8 cellular contexts compared by ENCODE assay signal in the genomic region with DNA sequence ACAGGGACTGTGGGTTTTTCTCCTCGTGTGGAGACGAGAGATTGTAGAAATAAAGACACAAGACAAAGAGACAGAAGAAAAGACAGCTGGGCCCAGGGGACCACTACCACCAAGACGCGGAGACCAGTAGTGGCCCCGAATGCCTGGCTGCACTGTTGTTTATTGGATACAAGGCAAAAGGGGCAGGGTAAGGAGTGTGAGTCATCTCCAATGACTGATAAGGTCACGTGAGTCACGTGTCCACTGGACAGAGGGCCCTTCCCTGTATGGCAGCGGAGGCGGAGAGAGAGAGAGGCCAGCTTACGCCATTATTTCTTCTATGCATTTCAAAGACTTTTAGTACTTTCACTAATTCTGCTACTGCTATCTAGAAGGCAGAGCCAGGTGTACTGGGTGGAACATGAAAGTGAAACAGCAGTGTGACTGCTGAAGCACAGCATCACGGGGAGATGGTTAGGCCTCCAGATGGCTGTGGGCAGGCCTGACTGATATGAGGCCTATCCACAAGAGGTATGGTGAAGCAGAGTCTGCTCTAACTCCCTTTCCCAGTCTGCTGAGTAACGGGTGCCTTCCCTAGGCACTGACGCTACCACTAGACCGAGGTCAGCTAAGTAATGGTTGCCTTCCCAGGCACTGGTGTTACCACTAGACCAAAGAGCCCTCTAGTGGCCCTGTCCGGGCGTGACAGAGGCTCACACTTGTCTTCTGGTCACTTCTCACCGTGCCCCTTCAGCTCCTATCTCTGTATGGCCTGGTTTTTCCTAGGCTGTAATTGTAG. TPM values are rescaled to one million over a fixed set of nuclear protein-coding genes. Genes with fewer than 3 reads are reported as not detected.
DNase-seq lines count a peak whose midpoint lies in the region; ATAC-seq and TF ChIP-seq lines count a peak whose summit lies in the region.
"Not testable (repeated sequence)": the region's sequence is repeated elsewhere in the genome, so short reads cannot be mapped to it uniquely, and the experiment has no call there.

No MANE protein-coding gene starts in this region.

- not testable (repeated sequence) for H3K4me1 ChIP-seq in PC-9 (replicated peaks; ENCODE audit: insufficient read depth)
- H3K4me1 ChIP-seq in esophagus (ENCODE audit: control insufficient read depth in 2 of 2, insufficient read depth in 2 of 2, low read length in 1 of 2): peaks cover 0 to 12% of the 10 kb centered on the region in 2 donors

- not testable (repeated sequence) for H3K9me2 ChIP-seq in PC-9 (ENCODE audit: insufficient read depth)

- H3K27ac ChIP-seq in PC-9: not testable (repeated sequence)
- H3K27ac ChIP-seq in esophagus (ENCODE audit: low read depth in 2 of 2, low read length in 1 of 2): peak overlapping the region; percentile 20 to 24

- not testable (repeated sequence) for H3K27me3 Mint-ChIP-seq in naive B cell

- H3K4me3 ChIP-seq in PC-9; esophagus (ENCODE audit: low read depth in 1 of 2, low read length in 2 of 2): not testable (repeated sequence)

- H2AFZ ChIP-seq in PC-9: not testable (repeated sequence)

- H3K27me3 ChIP-seq in PC-9 (ENCODE audit: insufficient read depth, low read depth); esophagus (ENCODE audit: control insufficient read depth in 1 of 2, insufficient read depth in 2 of 2, low read length in 2 of 2): not testable (repeated sequence)

- H3K27ac Mint-ChIP-seq in naive B cell: peak overlapping the region; percentile 97 to 100 (median 99)

- intact Hi-C loops in PC-9 (cut with micrococcal nuclease; ENCODE audit: unreplicated experiment): loop anchor here (1.0 kb wide), 1 partner anchor 165 kb away; no protein-coding TSS in a partner anchor

- H4K20me1 ChIP-seq in PC-9 (ENCODE audit: insufficient read depth): not testable (repeated sequence)

- H3K36me3 ChIP-seq in PC-9 (ENCODE audit: low read depth); esophagus (ENCODE audit: control insufficient read depth in 2 of 2, insufficient read depth in 2 of 2, low read length in 1 of 2): not testable (repeated sequence)

- not testable (repeated sequence) for H3K9me3 ChIP-seq in PC-9 (ENCODE audit: insufficient read depth, low read depth); esophagus (ENCODE audit: control insufficient read depth in 2 of 2, insufficient read depth in 1 of 2, low read depth in 1 of 2, low read length in 1 of 2)

- H3F3A ChIP-seq in PC-9 (ENCODE audit: insufficient read depth, low read depth): not testable (repeated sequence)

- peak overlapping the region; percentile 80 to 100 (median 94) for H3K4me3 Mint-ChIP-seq in naive B cell

- peak overlapping the region; percentile 15; the same call in 1 of the 2 replicates for H3K4me2 ChIP-seq in PC-9

- not testable (repeated sequence) for H3K79me2 ChIP-seq in PC-9 (ENCODE audit: low read depth)

- H3K36me3 Mint-ChIP-seq in naive B cell: peaks cover 9 to 15% of the 10 kb centered on the region in 2 donors

- in situ Hi-C loops in G401 (cut with HindIII; ENCODE audit: low sequenced_read_pairs): not testable (repeated sequence)

- peak; percentile 89 for ATAC-seq in GM21737 (IDR thresholded peaks at IDR 0.05; ENCODE audit: unreplicated experiment)
- peak; percentile 83 to 84 for ATAC-seq in naive B cell (ENCODE audit: low read depth in 2 of 2)

- POLR2A ChIA-PET in PC-9 (lab: Charles Lee; ENCODE audit: unreplicated experiment): not testable (repeated sequence)

- H3K4me1 Mint-ChIP-seq in naive B cell: peaks cover 49 to 76% (median 56%) of the 10 kb centered on the region in 3 donors

- H3K9me3 Mint-ChIP-seq in naive B cell: not testable (repeated sequence)

- DNase-seq in G401 (ENCODE audit: low spot score) (peak; percentile 62), HuH-7.5 (ENCODE audit: low spot score) (peak; percentile 41), PC-9 (peak; percentile 38 to 57), activated T-cell treated with anti-CD3 and anti-CD28 coated beads for 48 hours (ENCODE audit: low read depth) (peak; percentile 73), naive B cell (peak; percentile 89)
- DNase-seq in stimulated activated naive CD4-positive, alpha-beta T cell treated with Interleukin-2 at 50 U/mL for 16 hours (lab: John Stamatoyannopoulos, UW): peak; percentile 83

- BruUV-seq in PC-9 (replicated peaks; lab: Mats Ljungman, UMichigan): not testable (repeated sequence)

- CTCF ChIA-PET in PC-9 (lab: Charles Lee): interaction anchor here (0.6 kb wide), 1 partner anchor 178 kb away, joined by 4 read pairs; no protein-coding TSS in a partner anchor

- TF ChIP-seq CTCF in PC-9 (conservative IDR thresholded peaks at IDR 0.05): peak; percentile 77

- WGBS in esophagus, 2 donors: 69 to 72% methylated on average over 17 of the region's 17 CpGs

RNA-seq across cellular contexts. Expression of gene RNASET2, which starts 5.3 kb away (rescaled TPM):
- total RNA-seq in G401 (2014; rRNA removed; shearing (Covaris generic)): 61.5 and 69.4 TPM in 2 replicates
- total RNA-seq in PC-9 (2021): 16.3 and 20.1 TPM in 2 replicates
- 10 to 100 TPM; 19.7 to 26.8 TPM for polyA plus RNA-seq in esophagus
- polyA plus RNA-seq in naive B cell (ENCODE audit: low read depth in 6 of 6): 100 to 1,000 TPM; 472 to 744 (median 534) TPM

RNA-seq across cellular contexts. Expression of gene CEP43, which starts 48.1 kb away (rescaled TPM):
- total RNA-seq in G401 (2014; rRNA removed; shearing (Covaris generic)): 21.3 and 48.8 TPM in 2 replicates
- 18.1 and 19.7 TPM in 2 replicates for total RNA-seq in PC-9 (2021)
- 1 to 10 TPM; 6.1 to 6.9 TPM for polyA plus RNA-seq in esophagus
- 10 to 100 TPM in 1 of 6 donors, 1 to 10 TPM in 5; 6.6 to 12.0 (median 7.2) TPM for polyA plus RNA-seq in naive B cell (ENCODE audit: low read depth in 6 of 6)
